Comparison of ENCODE assay signal across 8 cellular contexts in the genomic region with DNA sequence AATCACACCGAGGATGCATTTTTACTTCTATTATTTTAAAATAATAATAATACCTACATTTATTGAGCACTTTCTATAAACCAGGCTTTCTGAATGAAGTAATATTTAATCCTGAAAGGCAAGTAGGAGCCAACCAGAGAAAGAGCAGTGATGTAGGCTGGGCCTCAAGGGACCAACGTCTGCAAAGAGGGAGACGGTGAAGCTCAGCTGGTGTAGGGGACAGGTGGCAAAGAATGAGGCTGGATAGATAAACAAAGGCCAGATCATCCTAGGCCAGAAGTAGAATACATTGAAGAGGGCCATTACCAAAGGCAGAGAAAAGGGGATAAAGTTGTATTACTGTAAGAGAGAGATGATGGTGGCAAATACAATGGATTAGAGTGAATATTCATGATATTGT. TPM values are rescaled to one million over a fixed set of nuclear protein-coding genes. Genes with fewer than 3 reads are reported as not detected.
A peak's percentile ranks its signal among the peaks of the same experiment; 100 is the strongest.
DNase-seq lines count a peak whose midpoint lies in the region; ATAC-seq and TF ChIP-seq lines count a peak whose summit lies in the region.

No MANE protein-coding gene starts in this region.

- peak overlapping the region in 10 of 12 donors; percentile 78 to 90 (median 85) for H3K4me3 ChIP-seq in heart left ventricle
- peak overlapping the region; percentile 70 for H3K4me3 ChIP-seq in lower lobe of right lung
- H3K4me3 ChIP-seq in upper lobe of left lung = peak overlapping the region in 3 of 4 donors; percentile 65 to 85 (median 76)

- no peak for TF ChIP-seq POLR2A in heart left ventricle (IDR thresholded peaks at IDR 0.05)
- no peak for TF ChIP-seq POLR2A in upper lobe of left lung (IDR thresholded peaks at IDR 0.05)

- intact Hi-C loops in heart left ventricle (cut with DNase I) (loop anchor here in 2 of 10 donors (2.0 to 10.0 kb wide), 2 partner anchors 18 to 64 kb away; a partner anchor contains a TSS), left cardiac atrium (cut with DNase I) (loop anchor here in 1 of 2 donors (10.0 kb wide), 1 partner anchor 64 kb away; no protein-coding TSS in a partner anchor), lower lobe of right lung (cut with DNase I) (no loop called here)

- ATAC-seq in heart left ventricle (no peak), left cardiac atrium (no peak), lower lobe of right lung (no peak), upper lobe of left lung (ENCODE audit: low FRiP score in 2 of 2) (no peak), GM19467 (IDR thresholded peaks at IDR 0.05; ENCODE audit: unreplicated experiment) (no peak)
- no peak for ATAC-seq in activated naive CD4-positive, alpha-beta T cell treated with anti-CD3 and anti-CD28 coated beads, Interleukin-2, amount 50 U/mL, for 72 hours

- H3K36me3 ChIP-seq in heart left ventricle (peaks cover 0 to 5% (median 0%) of the 10 kb centered on the region in 9 donors), lower lobe of right lung (no peaks in the 10 kb centered on the region), upper lobe of left lung (no peaks in the 10 kb centered on the region)

- peaks cover 0 to 39% (median 17%) of the 10 kb centered on the region in 12 donors for H3K4me1 ChIP-seq in heart left ventricle
- peaks cover 17% of the 10 kb centered on the region for H3K4me1 ChIP-seq in lower lobe of right lung
- H3K4me1 ChIP-seq in upper lobe of left lung = peaks cover 12 to 27% (median 17%) of the 10 kb centered on the region in 4 donors

- H3K9me3 ChIP-seq in heart left ventricle (peaks cover 0 to under 1% (median 0%) of the 10 kb centered on the region in 12 donors), lower lobe of right lung (no peaks in the 10 kb centered on the region), upper lobe of left lung (no peaks in the 10 kb centered on the region)

- peak overlapping the region; percentile 97 to 100 for H3K27ac Mint-ChIP-seq in activated naive CD4-positive, alpha-beta T cell treated with anti-CD3 and anti-CD28 coated beads, Interleukin-2, amount 50 U/mL, for 72 hours

- H3K27me3 ChIP-seq in heart left ventricle (no peaks in the 10 kb centered on the region), lower lobe of right lung (ENCODE audit: low read depth) (no peaks in the 10 kb centered on the region), upper lobe of left lung (no peaks in the 10 kb centered on the region)

- TF ChIP-seq EP300 in upper lobe of left lung (IDR thresholded peaks at IDR 0.05) = no peak

- H3K9me3 Mint-ChIP-seq in activated naive CD4-positive, alpha-beta T cell treated with anti-CD3 and anti-CD28 coated beads, Interleukin-2, amount 50 U/mL, for 72 hours = peaks cover 3 to 6% of the 10 kb centered on the region in 2 donors

- 92 to 93% (median 93%) methylated on average over 3 of the region's 3 CpGs for WGBS in heart left ventricle, 4 donors
- 97% methylated on average over 3 of the region's 3 CpGs for whole genome bisulfite sequencing in upper lobe of left lung, 2 donors

- DNase-seq in heart left ventricle = no peak
- DNase-seq in left cardiac atrium = no peak
- DNase-seq in activated naive CD4-positive, alpha-beta T cell treated with anti-CD3 and anti-CD28 coated beads, Interleukin-2, amount 50 U/mL, for 72 hours (ENCODE audit: low spot score in 2 of 2) = no peak
- DNase-seq in lower lobe of right lung = no peak
- DNase-seq in upper lobe of left lung = no peak
- no peak for DNase-seq in stimulated activated naive CD4-positive, alpha-beta T cell (lab: John Stamatoyannopoulos, UW)
- no peak for DNase-seq in nucleus accumbens (lab: John Stamatoyannopoulos, UW)

- peaks cover 33 to 36% of the 10 kb centered on the region in 2 donors for H3K36me3 Mint-ChIP-seq in activated naive CD4-positive, alpha-beta T cell treated with anti-CD3 and anti-CD28 coated beads, Interleukin-2, amount 50 U/mL, for 72 hours

- H3K27ac ChIP-seq in heart left ventricle = peak overlapping the region in 9 of 12 donors; percentile 94 to 100 (median 99)
- H3K27ac ChIP-seq in lower lobe of right lung = peak overlapping the region; percentile 99
- H3K27ac ChIP-seq in upper lobe of left lung = peak overlapping the region; percentile 99 to 100 (median 100)

- no peak for TF ChIP-seq CTCF in heart left ventricle (IDR thresholded peaks at IDR 0.05)
- no peak for TF ChIP-seq CTCF in lower lobe of right lung (IDR thresholded peaks at IDR 0.05)
- no peak for TF ChIP-seq CTCF in upper lobe of left lung (IDR thresholded peaks at IDR 0.05)

RNA-seq across cellular contexts. Expression of a gene that starts 0.8 kb away (rescaled TPM):
- total RNA-seq in heart left ventricle (100 to 1,000 TPM in 1 of 9 donors, 10 to 100 TPM in 8; 52.2 to 131 (median 85.3) TPM), left cardiac atrium (100 to 1,000 TPM in 1 of 2 donors, 10 to 100 TPM in 1; 92.2 to 101 TPM), lower lobe of right lung (174 TPM), upper lobe of left lung (100 to 1,000 TPM in 3 of 6 donors, 10 to 100 TPM in 3; 19.9 to 168 (median 114) TPM)
- polyA plus RNA-seq in heart left ventricle = 100 to 1,000 TPM in 1 of 2 donors, 10 to 100 TPM in 1; 91.2 to 129 TPM
- 10 to 100 TPM; 26.5 to 43.5 TPM for total RNA-seq in activated naive CD4-positive, alpha-beta T cell treated with anti-CD3 and anti-CD28 coated beads, Interleukin-2, amount 50 U/mL, for 72 hours

RNA-seq across cellular contexts. Expression of a gene that starts 18.4 kb away (rescaled TPM):
- 10 to 100 TPM in 1 of 9 donors, 1 to 10 TPM in 8; 3.0 to 11.4 (median 5.7) TPM for total RNA-seq in heart left ventricle
- 1 to 10 TPM; 2.2 to 3.6 TPM for polyA plus RNA-seq in heart left ventricle
- 10 to 100 TPM; 11.9 to 16.7 TPM for total RNA-seq in left cardiac atrium
- total RNA-seq in activated naive CD4-positive, alpha-beta T cell treated with anti-CD3 and anti-CD28 coated beads, Interleukin-2, amount 50 U/mL, for 72 hours = 1 to 10 TPM in 1 of 2 donors, under 1 TPM in 1; 0.66 to 1.0 TPM
- total RNA-seq in lower lobe of right lung = 50.7 TPM
- 10 to 100 TPM; 33.8 to 65.0 (median 39.7) TPM for total RNA-seq in upper lobe of left lung

RNA-seq across cellular contexts. Expression of a gene that starts 40.1 kb away (rescaled TPM):
- total RNA-seq in heart left ventricle (10 to 100 TPM in 7 of 9 donors, 1 to 10 TPM in 2; 5.0 to 36.4 (median 18.3) TPM), left cardiac atrium (10 to 100 TPM; 14.9 to 21.0 TPM), lower lobe of right lung (19.3 TPM), upper lobe of left lung (10 to 100 TPM in 2 of 6 donors, 1 to 10 TPM in 4; 2.1 to 18.5 (median 5.9) TPM)
- polyA plus RNA-seq in heart left ventricle = 10 to 100 TPM; 11.4 to 49.1 TPM
- 10 to 100 TPM; 26.4 to 27.2 TPM for total RNA-seq in activated naive CD4-positive, alpha-beta T cell treated with anti-CD3 and anti-CD28 coated beads, Interleukin-2, amount 50 U/mL, for 72 hours
